Comparison of ENCODE assay signal across 19 cellular contexts in genomic region chr16:86530251-86531192, GRCh38. TPM values are rescaled to one million over a fixed set of nuclear protein-coding genes. Genes with fewer than 3 reads are reported as not detected.
DNase-seq lines count a peak whose midpoint lies in the region; ATAC-seq and TF ChIP-seq lines count a peak whose summit lies in the region.
"Had no signal": no experiment of that assay in that cellular context is flagged by ENCODE, and none has a peak within 500 bp of the region (broad histone marks: within the 10 kb centered on the region; RNA-seq: fewer than 3 reads in every experiment).

No MANE protein-coding gene starts in this region.

- H3K9me3 ChIP-seq in esophagus squamous epithelium (no peaks in the 10 kb centered on the region), mucosa of rectum (ENCODE audit: control insufficient read depth in 2 of 2, low read length in 2 of 2) (no peaks in the 10 kb centered on the region), tibial nerve (no peaks in the 10 kb centered on the region)
- H3K9me3 ChIP-seq: BLaER1 treated with 17β-estradiol and CSF1 and Interleukin-3, amounts not matched to agents 10 nM and 100 nM had no signal

- DNase-seq in caudate nucleus (lab: John Stamatoyannopoulos, UW) (peak in 4 of 61 donors; percentile 18 to 31 (median 22)), esophagus squamous epithelium (lab: John Stamatoyannopoulos, UW) (no peak), tibial nerve (ENCODE audit: low spot score in 2 of 2) (no peak), SKM-1 treated with dmso at 0.1 percent for 144 hours (lab: John Stamatoyannopoulos, UW; ENCODE audit: unreplicated experiment) (no peak), WTC11 (ENCODE audit: low spot score) (no peak)
- DNase-seq: DMS 273 treated with DMSO at 0.1 percent for 48 hours, H9, IMR-90, Kasumi-1, NCI-H1930, NCI-H2171, NCI-H82, SHP77 treated with DMSO at 0.1 percent for 48 hours had no signal

- CTCF ChIA-PET in WTC11 (lab: Charles Lee): interaction anchor here (0.6 kb wide), 1 partner anchor 10 kb away, joined by 3 read pairs; no protein-coding TSS in a partner anchor

- 63 to 76% methylated on average over 28 to 31 of the region's 31 CpGs for WGBS in esophagus squamous epithelium, 2 donors
- 62 to 64% methylated on average over 31 of the region's 31 CpGs for WGBS in tibial nerve, 2 donors

- TF ChIP-seq CTCF in esophagus squamous epithelium (IDR thresholded peaks at IDR 0.05) (no peak), tibial nerve (IDR thresholded peaks at IDR 0.05) (no peak), WTC11 (IDR thresholded peaks at IDR 0.05) (no peak)

- H3K4me1 Mint-ChIP-seq in WTC11: no peaks in the 10 kb centered on the region

- intact Hi-C loops in esophagus squamous epithelium (cut with DNase I): no loop called here

- no peak overlapping the region for H3K4me3 ChIP-seq in esophagus squamous epithelium
- no peak overlapping the region for H3K4me3 ChIP-seq in mucosa of rectum (ENCODE audit: low read length in 2 of 2)
- no peak overlapping the region for H3K4me3 ChIP-seq in tibial nerve
- H3K4me3 ChIP-seq: BLaER1 treated with 17β-estradiol and CSF1 and Interleukin-3, amounts not matched to agents 10 nM and 100 nM had no signal

- TF ChIP-seq POLR2A in esophagus squamous epithelium (IDR thresholded peaks at IDR 0.05) (no peak), tibial nerve (IDR thresholded peaks at IDR 0.05) (no peak)

- H3K27me3 ChIP-seq in esophagus squamous epithelium: no peaks in the 10 kb centered on the region
- no peaks in the 10 kb centered on the region for H3K27me3 ChIP-seq in mucosa of rectum (ENCODE audit: control insufficient read depth in 2 of 2, insufficient read depth in 2 of 2, low read length in 2 of 2)
- H3K27me3 ChIP-seq in tibial nerve: no peaks in the 10 kb centered on the region
- H3K27me3 ChIP-seq: BLaER1 treated with 17β-estradiol and CSF1 and Interleukin-3, amounts not matched to agents 10 nM and 100 nM had no signal

- TF ChIP-seq EP300 in tibial nerve (IDR thresholded peaks at IDR 0.05): peak in 1 of 2 donors; percentile 22

- H3K4me1 ChIP-seq in esophagus squamous epithelium: peaks cover 0 to 16% (median 0%) of the 10 kb centered on the region in 3 donors
- H3K4me1 ChIP-seq in mucosa of rectum (ENCODE audit: control insufficient read depth in 2 of 2, insufficient read depth in 2 of 2, low read length in 2 of 2): peaks cover 0 to 5% of the 10 kb centered on the region in 2 donors
- peaks cover 0 to 17% (median 0%) of the 10 kb centered on the region in 4 donors for H3K4me1 ChIP-seq in tibial nerve

- H3K27ac ChIP-seq in caudate nucleus (ENCODE audit: low read depth, low read length) (peak overlapping the region; percentile 75), esophagus squamous epithelium (peak overlapping the region in 3 of 4 donors; percentile 36 to 75 (median 57)), mucosa of rectum (ENCODE audit: low read depth in 2 of 2, low read length in 2 of 2) (peak overlapping the region; percentile 27 to 44), tibial nerve (peak overlapping the region; percentile 15 to 83 (median 58))
- H3K27ac ChIP-seq: BLaER1 treated with 17β-estradiol and CSF1 and Interleukin-3, amounts not matched to agents 10 nM and 100 nM had no signal

- no peak overlapping the region for H3K9ac ChIP-seq in mucosa of rectum (ENCODE audit: low read depth in 1 of 2, low read length in 2 of 2)
- H3K9ac ChIP-seq: BLaER1 treated with 17β-estradiol and CSF1 and Interleukin-3, amounts not matched to agents 10 nM and 100 nM had no signal

- peaks cover 13% of the 10 kb centered on the region; the same call in 1 of the 2 replicates for H3K9me3 Mint-ChIP-seq in WTC11

- peaks cover 2% of the 10 kb centered on the region; the same call in 1 of the 2 replicates for H3K36me3 Mint-ChIP-seq in WTC11

- no peak for ATAC-seq in WTC11
- no peak for ATAC-seq in HG02588 (IDR thresholded peaks at IDR 0.05; ENCODE audit: unreplicated experiment)
- no peak for ATAC-seq in HG03442 (IDR thresholded peaks at IDR 0.05; ENCODE audit: unreplicated experiment)
- ATAC-seq: Panc1 had no signal

- POLR2A ChIA-PET in WTC11 (lab: Charles Lee): interaction anchor here (0.8 kb wide), 1 partner anchor 11 kb away, joined by 3 read pairs; no protein-coding TSS in a partner anchor

- no peak overlapping the region for H3K4me3 Mint-ChIP-seq in WTC11
- H3K4me3 Mint-ChIP-seq: H9 had no signal

- H3K27ac Mint-ChIP-seq in WTC11: no peak overlapping the region

- no peaks in the 10 kb centered on the region; the same call in 1 of the 2 replicates for H3K27me3 Mint-ChIP-seq in WTC11 (ENCODE audit: low read depth)

- H3K36me3 ChIP-seq in esophagus squamous epithelium: peaks cover 0 to 40% (median 0%) of the 10 kb centered on the region in 3 donors
- H3K36me3 ChIP-seq in mucosa of rectum (ENCODE audit: control insufficient read depth in 2 of 2, insufficient read depth in 2 of 2, low read length in 2 of 2): peaks cover 6 to 7% of the 10 kb centered on the region in 2 donors
- peaks cover 0 to 56% (median 0%) of the 10 kb centered on the region in 3 donors for H3K36me3 ChIP-seq in tibial nerve

TF ChIP-seq in WTC11, 78 proteins besides CTCF, POLR2A, EP300 and RAD21:
- no peak for TF ChIP-seq ZNF219 (CRISPR knock-in tag; IDR thresholded peaks at IDR 0.05; ENCODE audit: borderline replicate concordance)
- no peak for TF ChIP-seq IRF1 (CRISPR knock-in tag; IDR thresholded peaks at IDR 0.05)
- TF ChIP-seq, protein P1, sequence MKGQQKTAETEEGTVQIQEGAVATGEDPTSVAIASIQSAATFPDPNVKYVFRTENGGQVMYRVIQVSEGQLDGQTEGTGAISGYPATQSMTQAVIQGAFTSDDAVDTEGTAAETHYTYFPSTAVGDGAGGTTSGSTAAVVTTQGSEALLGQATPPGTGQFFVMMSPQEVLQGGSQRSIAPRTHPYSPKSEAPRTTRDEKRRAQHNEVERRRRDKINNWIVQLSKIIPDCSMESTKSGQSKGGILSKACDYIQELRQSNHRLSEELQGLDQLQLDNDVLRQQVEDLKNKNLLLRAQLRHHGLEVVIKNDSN (CRISPR knock-in tag; IDR thresholded peaks at IDR 0.05): no peak
- no peak for TF ChIP-seq JUN (CRISPR knock-in tag; IDR thresholded peaks at IDR 0.05)

RNA-seq across cellular contexts. Expression of gene FOXF1, which starts 20.2 kb away (rescaled TPM):
- total RNA-seq in esophagus squamous epithelium: 1 to 10 TPM in 3 of 4 donors, under 1 TPM in 1; 0.76 to 8.6 (median 3.0) TPM
- total RNA-seq in tibial nerve: under 1 TPM in 1 of 4 donors, not detected in 3; 0.21 TPM
- total RNA-seq in WTC11 (2021): 0.09 to 0.14 TPM in 2 of 3 replicates, not detected in the other
- total RNA-seq: H9 had no signal

RNA-seq across cellular contexts. Expression of gene MTHFSD, which starts 24.5 kb away (rescaled TPM):
- total RNA-seq in esophagus squamous epithelium (10 to 100 TPM; 10.7 to 17.7 (median 14.8) TPM), tibial nerve (10 to 100 TPM; 22.7 to 40.8 (median 25.4) TPM), WTC11 (2021) (14.1 to 15.7 TPM (median 15.3 TPM) in 3 replicates)

RNA-seq across cellular contexts. Expression of gene FOXC2, which starts 36.1 kb away (rescaled TPM):
- total RNA-seq in esophagus squamous epithelium (under 1 TPM; 0.09 to 0.57 (median 0.40) TPM), tibial nerve (10 to 100 TPM in 3 of 4 donors, 1 to 10 TPM in 1; 9.3 to 18.2 (median 14.1) TPM), WTC11 (2021) (0.18 to 0.28 TPM (median 0.21 TPM) in 3 replicates)
- total RNA-seq: H9, NCI-H460 had no signal

RNA-seq across cellular contexts. Expression of gene FOXL1, which starts 47.8 kb away (rescaled TPM):
- total RNA-seq in esophagus squamous epithelium (1 to 10 TPM in 1 of 4 donors, under 1 TPM in 2, not detected in 1; 0.13 to 1.6 (median 0.57) TPM), tibial nerve (10 to 100 TPM in 1 of 4 donors, 1 to 10 TPM in 3; 6.9 to 10.5 (median 8.1) TPM), WTC11 (2021) (0.23 to 0.34 TPM (median 0.33 TPM) in 3 replicates)
